ENCODE assay signal across 1 cellular context in genomic region chr9:133351908-133352634, GRCh38.
A peak's percentile ranks its signal among the peaks of the same experiment; 100 is the strongest.
TF ChIP-seq lines count a peak whose summit lies in the region.

No MANE protein-coding gene starts in this region.

TF ChIP-seq in HepG2, 621 proteins besides CTCF, POLR2A, EP300 and RAD21 (continued from another document and continues in another):
- TF ChIP-seq ZNF383 (CRISPR knock-in tag; IDR thresholded peaks at IDR 0.05; ENCODE audit: borderline replicate concordance), result peak; percentile 58; the same call in 1 of the 2 replicates
- TF ChIP-seq ZNF441 (CRISPR knock-in tag; IDR thresholded peaks at IDR 0.05; ENCODE audit: borderline replicate concordance), result no peak
- TF ChIP-seq ASH2L (IDR thresholded peaks at IDR 0.05; ENCODE audit: insufficient read length, low read depth, low read length), result no peak
- TF ChIP-seq PRPF4 (IDR thresholded peaks at IDR 0.05; ENCODE audit: low read depth, low read length, poor library complexity, severe bottlenecking), result peak; percentile 11
- TF ChIP-seq ZNF639 (CRISPR knock-in tag; conservative IDR thresholded peaks at IDR 0.05), result no peak
- no peak for TF ChIP-seq NONO (IDR thresholded peaks at IDR 0.05)
- peak; percentile 33; the same call in 1 of the 2 replicates for TF ChIP-seq NONO (CRISPR knock-in tag; conservative IDR thresholded peaks at IDR 0.05)
- no peak for TF ChIP-seq ZNF703 (CRISPR knock-in tag; IDR thresholded peaks at IDR 0.05; ENCODE audit: borderline replicate concordance)
- no peak for TF ChIP-seq ZNF883 (CRISPR knock-in tag; IDR thresholded peaks at IDR 0.05; ENCODE audit: not compliant biosample characterization)
- TF ChIP-seq HCFC1 (IDR thresholded peaks at IDR 0.05; ENCODE audit: low read depth, low read length), result no peak
- no peak for TF ChIP-seq ZNF549 (CRISPR knock-in tag; IDR thresholded peaks at IDR 0.05)
- no peak for TF ChIP-seq PHF20 (CRISPR knock-in tag; IDR thresholded peaks at IDR 0.05)
- no peak for TF ChIP-seq ZNF12 (CRISPR knock-in tag; IDR thresholded peaks at IDR 0.05)
- no peak for TF ChIP-seq ZNF83 (CRISPR knock-in tag; IDR thresholded peaks at IDR 0.05; ENCODE audit: borderline replicate concordance)
- TF ChIP-seq POLR2G (IDR thresholded peaks at IDR 0.05; ENCODE audit: low read depth, low read length), result no peak; the same call in 1 of the 2 replicates
- no peak for TF ChIP-seq JUN (CRISPR knock-in tag; IDR thresholded peaks at IDR 0.05)
- no peak for TF ChIP-seq ZNF556 (CRISPR knock-in tag; IDR thresholded peaks at IDR 0.05; ENCODE audit: borderline replicate concordance)
- no peak for TF ChIP-seq CEBPZ (IDR thresholded peaks at IDR 0.05; ENCODE audit: low read length)
- TF ChIP-seq ARHGAP35 (CRISPR knock-in tag; IDR thresholded peaks at IDR 0.05; ENCODE audit: borderline replicate concordance), result no peak
- no peak for TF ChIP-seq ZNF407 (CRISPR knock-in tag; IDR thresholded peaks at IDR 0.05; ENCODE audit: not compliant biosample characterization)
- TF ChIP-seq PITX1 (CRISPR knock-in tag; IDR thresholded peaks at IDR 0.05), result no peak
- TF ChIP-seq SSRP1 (CRISPR knock-in tag; IDR thresholded peaks at IDR 0.05), result peak; percentile 79
- TF ChIP-seq E2F5 (CRISPR knock-in tag; conservative IDR thresholded peaks at IDR 0.05), result no peak
- TF ChIP-seq KDM1A (CRISPR knock-in tag; IDR thresholded peaks at IDR 0.05), result no peak
- TF ChIP-seq ZFP82 (CRISPR knock-in tag; IDR thresholded peaks at IDR 0.05; ENCODE audit: borderline replicate concordance), result no peak
- TF ChIP-seq ZNF619 (CRISPR knock-in tag; IDR thresholded peaks at IDR 0.05), result no peak
- TF ChIP-seq ZC3H13 (CRISPR knock-in tag; IDR thresholded peaks at IDR 0.05), result no peak
- TF ChIP-seq PTBP1 (IDR thresholded peaks at IDR 0.05; ENCODE audit: low read depth, low read length, poor library complexity, severe bottlenecking), result no peak
- no peak for TF ChIP-seq ZNF333 (CRISPR knock-in tag; IDR thresholded peaks at IDR 0.05; ENCODE audit: borderline replicate concordance)
- peak; percentile 37; the same call in 1 of the 2 replicates for TF ChIP-seq GATAD2A (CRISPR knock-in tag; IDR thresholded peaks at IDR 0.05)
- TF ChIP-seq ZNF580 (CRISPR knock-in tag; IDR thresholded peaks at IDR 0.05; ENCODE audit: borderline replicate concordance, low read depth), result no peak
- TF ChIP-seq ZNF512 (CRISPR knock-in tag; IDR thresholded peaks at IDR 0.05), result no peak
- TF ChIP-seq HNF4G (IDR thresholded peaks at IDR 0.05; ENCODE audit: borderline replicate concordance, low read depth, low read length), result no peak
- no peak for TF ChIP-seq HNF4G (CRISPR knock-in tag; IDR thresholded peaks at IDR 0.05; ENCODE audit: borderline replicate concordance, low read depth)
- TF ChIP-seq ZNF180 (CRISPR knock-in tag; IDR thresholded peaks at IDR 0.05; ENCODE audit: borderline replicate concordance, low read depth), result no peak
- TF ChIP-seq ZNF251 (CRISPR knock-in tag; IDR thresholded peaks at IDR 0.05), result no peak
- TF ChIP-seq TCF7 (IDR thresholded peaks at IDR 0.05; ENCODE audit: low read depth), result no peak
- TF ChIP-seq CREM (IDR thresholded peaks at IDR 0.05), result no peak
- TF ChIP-seq CREM (CRISPR knock-in tag; IDR thresholded peaks at IDR 0.05), result no peak
- TF ChIP-seq ZNF597 (CRISPR knock-in tag; IDR thresholded peaks at IDR 0.05), result no peak
- TF ChIP-seq SNAI1 (CRISPR knock-in tag; IDR thresholded peaks at IDR 0.05; ENCODE audit: borderline replicate concordance), result no peak
- no peak for TF ChIP-seq FOXK2 (IDR thresholded peaks at IDR 0.05)
- no peak for TF ChIP-seq STAT5B (CRISPR knock-in tag; IDR thresholded peaks at IDR 0.05)
- TF ChIP-seq THYN1 (CRISPR knock-in tag; IDR thresholded peaks at IDR 0.05; ENCODE audit: borderline replicate concordance, low read depth), result no peak
- no peak for TF ChIP-seq CHCHD3 (CRISPR knock-in tag; IDR thresholded peaks at IDR 0.05)
- TF ChIP-seq MAF1 (CRISPR knock-in tag; IDR thresholded peaks at IDR 0.05; ENCODE audit: borderline replicate concordance), result 0 out of 2 replicates have a peak, but pooled peaks have one; percentile 24
- TF ChIP-seq ZNF235 (CRISPR knock-in tag; IDR thresholded peaks at IDR 0.05; ENCODE audit: borderline replicate concordance), result no peak
- TF ChIP-seq ZNF740 (CRISPR knock-in tag; IDR thresholded peaks at IDR 0.05), result no peak
- no peak; the same call in 1 of the 2 replicates for TF ChIP-seq ZNF792 (CRISPR knock-in tag; IDR thresholded peaks at IDR 0.05)
- peak; percentile 83 for TF ChIP-seq XRCC5 (optimal IDR thresholded peaks at IDR 0.05; ENCODE audit: low read length)
- no peak for TF ChIP-seq MAFG (CRISPR knock-in tag; IDR thresholded peaks at IDR 0.05)
- TF ChIP-seq HDAC6 (IDR thresholded peaks at IDR 0.05; ENCODE audit: low read depth, low read length), result no peak
- no peak for TF ChIP-seq NFIB (CRISPR knock-in tag; IDR thresholded peaks at IDR 0.05; ENCODE audit: borderline replicate concordance)
- no peak for TF ChIP-seq CBX1 (IDR thresholded peaks at IDR 0.05; ENCODE audit: low read depth)
- TF ChIP-seq GATAD1 (CRISPR knock-in tag; IDR thresholded peaks at IDR 0.05), result peak; percentile 12; the same call in 1 of the 2 replicates
- TF ChIP-seq TBX2 (CRISPR knock-in tag; IDR thresholded peaks at IDR 0.05; ENCODE audit: borderline replicate concordance), result no peak
- TF ChIP-seq KLF11 (CRISPR knock-in tag; IDR thresholded peaks at IDR 0.05), result no peak
- no peak for TF ChIP-seq GABPA (IDR thresholded peaks at IDR 0.05; ENCODE audit: low read depth, low read length)
- TF ChIP-seq GABPA (CRISPR knock-in tag; IDR thresholded peaks at IDR 0.05; ENCODE audit: low read depth), result peak; percentile 21; the same call in 1 of the 2 replicates
